In genomic region chr17:74972973-74973328, GRCh38 we compare ENCODE assay signal across 1 cellular context.
A peak's percentile ranks its signal among the peaks of the same experiment; 100 is the strongest.
TF ChIP-seq lines count a peak whose summit lies in the region.

No MANE protein-coding gene starts in this region.

TF ChIP-seq in endothelial cell of umbilical vein, 7 proteins besides CTCF, POLR2A, EP300 and RAD21:
- peak; percentile 59 for TF ChIP-seq EZH2 (IDR thresholded peaks at IDR 0.05; ENCODE audit: borderline replicate concordance, low read depth, low read length, severe bottlenecking)
- no peak for TF ChIP-seq MAX (IDR thresholded peaks at IDR 0.05; ENCODE audit: insufficient read depth, insufficient read length)
